In the genomic region with DNA sequence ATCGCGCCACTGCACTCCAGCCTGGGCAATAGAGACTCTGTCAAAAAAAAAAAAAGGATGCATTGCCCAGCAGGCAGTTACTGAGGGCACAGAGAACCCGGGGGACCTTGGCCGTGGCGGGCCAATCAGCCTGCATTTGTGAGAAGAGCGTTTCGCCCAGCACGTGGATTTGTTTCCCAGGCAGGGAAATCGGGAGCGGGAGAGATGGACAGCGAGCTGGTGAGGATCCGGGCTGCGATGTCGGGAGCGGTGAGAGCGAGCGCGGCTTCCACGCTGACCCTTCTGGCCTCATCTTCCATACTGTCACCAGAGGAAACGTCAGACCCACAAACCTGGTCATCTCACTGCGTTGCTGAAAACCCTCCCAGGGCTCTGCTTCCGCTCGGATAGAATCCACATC, we compare ENCODE assay signal across 1 cellular context.
TF ChIP-seq lines count a peak whose summit lies in the region.

No MANE protein-coding gene starts in this region.

TF ChIP-seq in H1, 55 proteins besides CTCF, POLR2A, EP300 and RAD21 (continued from another document):
- TF ChIP-seq POLR2AphosphoS5 (IDR thresholded peaks at IDR 0.05; ENCODE audit: low read depth, low read length) (no peak), GABPA (IDR thresholded peaks at IDR 0.05; ENCODE audit: borderline replicate concordance, insufficient read depth, low read length) (no peak)
- TF ChIP-seq, protein P1, sequence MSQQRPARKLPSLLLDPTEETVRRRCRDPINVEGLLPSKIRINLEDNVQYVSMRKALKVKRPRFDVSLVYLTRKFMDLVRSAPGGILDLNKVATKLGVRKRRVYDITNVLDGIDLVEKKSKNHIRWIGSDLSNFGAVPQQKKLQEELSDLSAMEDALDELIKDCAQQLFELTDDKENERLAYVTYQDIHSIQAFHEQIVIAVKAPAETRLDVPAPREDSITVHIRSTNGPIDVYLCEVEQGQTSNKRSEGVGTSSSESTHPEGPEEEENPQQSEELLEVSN (IDR thresholded peaks at IDR 0.05), result no peak
- TF ChIP-seq, protein P2, sequence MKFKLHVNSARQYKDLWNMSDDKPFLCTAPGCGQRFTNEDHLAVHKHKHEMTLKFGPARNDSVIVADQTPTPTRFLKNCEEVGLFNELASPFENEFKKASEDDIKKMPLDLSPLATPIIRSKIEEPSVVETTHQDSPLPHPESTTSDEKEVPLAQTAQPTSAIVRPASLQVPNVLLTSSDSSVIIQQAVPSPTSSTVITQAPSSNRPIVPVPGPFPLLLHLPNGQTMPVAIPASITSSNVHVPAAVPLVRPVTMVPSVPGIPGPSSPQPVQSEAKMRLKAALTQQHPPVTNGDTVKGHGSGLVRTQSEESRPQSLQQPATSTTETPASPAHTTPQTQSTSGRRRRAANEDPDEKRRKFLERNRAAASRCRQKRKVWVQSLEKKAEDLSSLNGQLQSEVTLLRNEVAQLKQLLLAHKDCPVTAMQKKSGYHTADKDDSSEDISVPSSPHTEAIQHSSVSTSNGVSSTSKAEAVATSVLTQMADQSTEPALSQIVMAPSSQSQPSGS (IDR thresholded peaks at IDR 0.05; ENCODE audit: low read length), result no peak
